ENCODE assay signal across 2 cellular contexts in genomic region chr13:110356362-110356761, GRCh38.
TF ChIP-seq lines count a peak whose summit lies in the region.

No MANE protein-coding gene starts in this region.

TF ChIP-seq in GM23338, 12 proteins besides CTCF, POLR2A, EP300 and RAD21:
- TF ChIP-seq NANOG (IDR thresholded peaks at IDR 0.05; ENCODE audit: borderline replicate concordance) = no peak
- TF ChIP-seq STAT1 (IDR thresholded peaks at IDR 0.05; ENCODE audit: unreplicated experiment) = no peak
- TF ChIP-seq EZH2 (IDR thresholded peaks at IDR 0.05; ENCODE audit: low read depth, unreplicated experiment) = no peak
- no peak for TF ChIP-seq CREB1 (CRISPR knock-in tag; IDR thresholded peaks at IDR 0.05; ENCODE audit: low read depth)
- TF ChIP-seq POLR2AphosphoS5 (IDR thresholded peaks at IDR 0.05; ENCODE audit: low read depth) = no peak

TF ChIP-seq in K562, 482 proteins besides CTCF, POLR2A, EP300 and RAD21:
- TF ChIP-seq, protein P1, sequence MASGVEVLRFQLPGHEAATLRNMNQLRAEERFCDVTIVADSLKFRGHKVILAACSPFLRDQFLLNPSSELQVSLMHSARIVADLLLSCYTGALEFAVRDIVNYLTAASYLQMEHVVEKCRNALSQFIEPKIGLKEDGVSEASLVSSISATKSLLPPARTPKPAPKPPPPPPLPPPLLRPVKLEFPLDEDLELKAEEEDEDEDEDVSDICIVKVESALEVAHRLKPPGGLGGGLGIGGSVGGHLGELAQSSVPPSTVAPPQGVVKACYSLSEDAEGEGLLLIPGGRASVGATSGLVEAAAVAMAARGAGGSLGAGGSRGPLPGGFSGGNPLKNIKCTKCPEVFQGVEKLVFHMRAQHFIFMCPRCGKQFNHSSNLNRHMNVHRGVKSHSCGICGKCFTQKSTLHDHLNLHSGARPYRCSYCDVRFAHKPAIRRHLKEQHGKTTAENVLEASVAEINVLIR (CRISPR knock-in tag; IDR thresholded peaks at IDR 0.05) = no peak
- TF ChIP-seq ZSCAN32 (CRISPR knock-in tag; IDR thresholded peaks at IDR 0.05) (no peak), NFIC (IDR thresholded peaks at IDR 0.05) (peak; percentile 62), U2AF1 (optimal IDR thresholded peaks at IDR 0.05; ENCODE audit: low read depth, low read length) (no peak)
TF ChIP-seq in K562: peak in this region for 1.
